In the genomic region with DNA sequence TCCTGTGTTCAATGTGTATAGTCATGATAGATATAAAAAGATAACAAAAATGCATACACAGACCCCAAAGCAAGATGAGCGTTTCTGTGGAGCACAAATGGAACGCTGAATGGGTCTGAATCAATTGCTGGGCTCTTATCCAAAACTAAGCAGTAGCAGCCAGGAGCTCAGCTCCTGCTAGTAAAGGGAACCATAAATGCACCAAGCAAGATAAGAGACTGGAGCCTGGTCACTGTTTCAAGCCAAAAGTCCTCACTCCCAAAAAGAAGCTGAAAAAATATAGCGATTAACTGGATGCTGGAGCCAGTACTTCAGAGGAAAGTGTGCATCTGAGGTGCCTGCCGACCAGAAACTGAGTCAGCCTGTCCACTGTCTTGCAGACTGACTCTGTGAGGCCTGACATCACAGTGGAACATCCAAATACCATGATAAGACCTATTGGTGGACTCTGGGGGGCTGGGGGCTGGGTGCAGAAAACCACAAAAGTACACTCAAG, we compare ENCODE assay signal across 13 cellular contexts.
DNase-seq lines count a peak whose midpoint lies in the region; ATAC-seq, FAIRE-seq and TF ChIP-seq lines count a peak whose summit lies in the region.
"Had no signal": no experiment of that assay in that cellular context is flagged by ENCODE, and none has a peak within 500 bp of the region (broad histone marks: within the 10 kb centered on the region; RNA-seq: fewer than 3 reads in every experiment).

No MANE protein-coding gene starts in this region.

- 41% methylated on average over 4 of the region's 4 CpGs for WGBS in SK-N-SH (ENCODE audit: low lambda C conversion rate)

- H3K27ac ChIP-seq in DND-41 (ENCODE audit: low read length): peak overlapping the region; percentile 64
- H3K27ac ChIP-seq in SK-N-SH (ENCODE audit: low read depth in 2 of 2, low read length in 1 of 2): peak overlapping the region in 1 of 2 experiments; percentile 85; a peak in 2 of 4 replicates
- H3K27ac ChIP-seq: esophagus squamous epithelium, neural progenitor cell, RWPE1, upper lobe of right lung had no signal

- H4K20me1 ChIP-seq in DND-41 (ENCODE audit: insufficient read depth, low read length) (no peaks in the 10 kb centered on the region), SK-N-SH (ENCODE audit: insufficient read depth) (no peaks in the 10 kb centered on the region)

- no peaks in the 10 kb centered on the region for H3K27me3 ChIP-seq in DND-41 (ENCODE audit: insufficient read depth, low read length, poor library complexity)
- H3K27me3 ChIP-seq in SK-N-SH (ENCODE audit: insufficient read depth): no peaks in the 10 kb centered on the region
- H3K27me3 ChIP-seq: esophagus squamous epithelium, neural progenitor cell, upper lobe of right lung had no signal

- H3K4me1 Mint-ChIP-seq in activated T-helper 17 cell treated with anti-CD3 and anti-CD28 coated beads, Interleukin-2, amount 50 U/mL, for 72 hours: peaks cover 44% of the 10 kb centered on the region
- H3K4me1 Mint-ChIP-seq: neural progenitor cell had no signal

- H3K79me2 ChIP-seq in DND-41 (ENCODE audit: insufficient read depth, low read length) (no peaks in the 10 kb centered on the region), SK-N-SH (ENCODE audit: insufficient read depth) (no peaks in the 10 kb centered on the region)

- no peak for FAIRE-seq in HTR-8/SVneo (lab: Jason Lieb, UNC)

- H2AFZ ChIP-seq in DND-41 (ENCODE audit: low read depth, low read length) (no peak overlapping the region), SK-N-SH (ENCODE audit: low read depth) (no peak overlapping the region)
- H2AFZ ChIP-seq: neural progenitor cell had no signal

- H3K36me3 Mint-ChIP-seq in activated T-helper 17 cell treated with anti-CD3 and anti-CD28 coated beads, Interleukin-2, amount 50 U/mL, for 72 hours (ENCODE audit: low read depth): peaks cover 92% of the 10 kb centered on the region
- H3K36me3 Mint-ChIP-seq: neural progenitor cell had no signal

- peak in 1 of 2 experiments; percentile 81; a peak in 2 of 4 replicates for TF ChIP-seq EP300 in SK-N-SH (IDR thresholded peaks at IDR 0.05; ENCODE audit: borderline replicate concordance in 1 of 2, low read depth in 1 of 2, low read length in 1 of 2)

- TF ChIP-seq RAD21 in SK-N-SH (IDR thresholded peaks at IDR 0.05; ENCODE audit: low read length): peak; percentile 40

- H3K4me1 ChIP-seq in DND-41 (ENCODE audit: insufficient read depth, low read length) (peaks cover 73% of the 10 kb centered on the region), SK-N-SH (ENCODE audit: control insufficient read depth in 1 of 2, insufficient read depth in 2 of 2, low read depth in 1 of 2, low read length in 1 of 2) (peaks cover 0 to 27% of the 10 kb centered on the region in 2 experiments; a peak in 2 of 4 replicates)
- H3K4me1 ChIP-seq: neural progenitor cell had no signal

- H3K27me3 Mint-ChIP-seq in activated T-helper 17 cell treated with anti-CD3 and anti-CD28 coated beads, Interleukin-2, amount 50 U/mL, for 72 hours: no peaks in the 10 kb centered on the region

- H3F3A ChIP-seq in SK-N-SH (replicated peaks; ENCODE audit: insufficient read depth): no peaks in the 10 kb centered on the region

- H3K9me3 Mint-ChIP-seq in activated T-helper 17 cell treated with anti-CD3 and anti-CD28 coated beads, Interleukin-2, amount 50 U/mL, for 72 hours: no peaks in the 10 kb centered on the region
- H3K9me3 Mint-ChIP-seq: neural progenitor cell had no signal

- POLR2A ChIA-PET in SK-N-SH (lab: Yijun Ruan, JAX): no interaction called here

- DNase-seq in DND-41 (peak; percentile 58), SK-N-SH (peak; percentile 68), HTR-8/SVneo (ENCODE audit: insufficient read length, low spot score) (no peak), kidney tubule cell (ENCODE audit: low spot score) (no peak)
- DNase-seq in stimulated activated CD4-positive, alpha-beta T cell treated with anti-CD3 and anti-CD28 coated beads, Interleukin-2, amount 100 ng/mL, for 24 hours: peak; percentile 43 to 49
- DNase-seq: activated CD4-positive, CD25-positive, alpha-beta regulatory T cell treated with anti-CD3 and anti-CD28 coated beads, Interleukin-2, amount 50 U/mL, for 72 hours; esophagus squamous epithelium; NCI-H2171 treated with DMSO at 0.1 percent for 48 hours; upper lobe of right lung had no signal

- H3K36me3 ChIP-seq in DND-41 (ENCODE audit: insufficient read depth, low read length) (peaks cover 3% of the 10 kb centered on the region; the same call in 1 of the 2 replicates), SK-N-SH (replicated peaks in 1 of 2; ENCODE audit: control insufficient read depth in 1 of 2, insufficient read depth in 2 of 2, low read length in 1 of 2) (no peaks in the 10 kb centered on the region)
- H3K36me3 ChIP-seq: esophagus squamous epithelium, neural progenitor cell, upper lobe of right lung had no signal

- ATAC-seq in DND-41 (ENCODE audit: insufficient read depth, low read depth): peak; percentile 63
- peak; percentile 62 for ATAC-seq in activated T-helper 17 cell treated with anti-CD3 and anti-CD28 coated beads, Interleukin-2, amount 50 U/mL, for 72 hours (replicated peaks)
- ATAC-seq in GM21526 (IDR thresholded peaks at IDR 0.05; ENCODE audit: low FRiP score, unreplicated experiment): no peak
- ATAC-seq: upper lobe of right lung had no signal

- no peaks in the 10 kb centered on the region for H3K9me2 ChIP-seq in SK-N-SH

- H3K4me3 ChIP-seq in DND-41 (ENCODE audit: low read depth in 1 of 2, low read length in 2 of 2) (no peak overlapping the region), SK-N-SH (ENCODE audit: low read depth in 2 of 2, low read length in 1 of 2) (no peak overlapping the region)
- H3K4me3 ChIP-seq: esophagus squamous epithelium, neural progenitor cell, upper lobe of right lung had no signal

- CTCF ChIA-PET in SK-N-SH (lab: Yijun Ruan, JAX): interaction anchor here (1.1 kb wide), 1 partner anchor 61 kb away, joined by 6 read pairs; no protein-coding TSS in a partner anchor

- H3K27ac Mint-ChIP-seq in activated T-helper 17 cell treated with anti-CD3 and anti-CD28 coated beads, Interleukin-2, amount 50 U/mL, for 72 hours: peak overlapping the region; percentile 52
- H3K27ac Mint-ChIP-seq: neural progenitor cell had no signal

- no peaks in the 10 kb centered on the region for H3K9me3 ChIP-seq in DND-41 (ENCODE audit: insufficient read depth, low read length, severe bottlenecking)
- no peaks in the 10 kb centered on the region for H3K9me3 ChIP-seq in SK-N-SH
- H3K9me3 ChIP-seq: esophagus squamous epithelium, upper lobe of right lung had no signal

- H3K9ac ChIP-seq in DND-41 (ENCODE audit: low read depth, low read length) (no peak overlapping the region), SK-N-SH (no peak overlapping the region)
- H3K9ac ChIP-seq: neural progenitor cell had no signal

- H3K4me3 Mint-ChIP-seq in activated T-helper 17 cell treated with anti-CD3 and anti-CD28 coated beads, Interleukin-2, amount 50 U/mL, for 72 hours: peak overlapping the region; percentile 26
- H3K4me3 Mint-ChIP-seq: neural progenitor cell had no signal

- TF ChIP-seq CTCF in DND-41 (IDR thresholded peaks at IDR 0.05; ENCODE audit: borderline replicate concordance, extremely low read depth, low read length, poor library complexity, severe bottlenecking): no peak
- no peak for TF ChIP-seq CTCF in SK-N-SH (IDR thresholded peaks at IDR 0.05)

- no peak overlapping the region for H3K4me2 ChIP-seq in DND-41 (ENCODE audit: insufficient read depth, low read length)
- no peak overlapping the region for H3K4me2 ChIP-seq in SK-N-SH
- H3K4me2 ChIP-seq: neural progenitor cell had no signal

TF ChIP-seq in SK-N-SH, 30 proteins besides CTCF, POLR2A, EP300 and RAD21:
- TF ChIP-seq MXI1 (IDR thresholded peaks at IDR 0.05; ENCODE audit: low read depth, low read length): peak; percentile 20; the same call in 1 of the 2 replicates
- peak; percentile 39; the same call in 1 of the 2 replicates for TF ChIP-seq FOXJ3 (CRISPR knock-in tag; IDR thresholded peaks at IDR 0.05)
- TF ChIP-seq NRF1 (IDR thresholded peaks at IDR 0.05; ENCODE audit: low read depth, low read length): no peak
- peak; percentile 73 for TF ChIP-seq GATA2 (CRISPR knock-in tag; IDR thresholded peaks at IDR 0.05)
- peak; percentile 18; the same call in 1 of the 2 replicates for TF ChIP-seq NFIC (IDR thresholded peaks at IDR 0.05; ENCODE audit: borderline replicate concordance)
- TF ChIP-seq RCOR1 (IDR thresholded peaks at IDR 0.05; ENCODE audit: low read length): peak; percentile 92

Comparison
In these comparisons a context has a peak if more than half of its experiments do, and no peak if none do; other contexts are left out.
1. DNase-seq: peak in DND-41 (single experiment), SK-N-SH (single experiment) and stimulated activated CD4-positive, alpha-beta T cell treated with anti-CD3 and anti-CD28 coated beads, Interleukin-2, amount 100 ng/mL, for 24 hours (2 of 2); none in HTR-8/SVneo (single experiment) and kidney tubule cell (single experiment).